In the genomic region with DNA sequence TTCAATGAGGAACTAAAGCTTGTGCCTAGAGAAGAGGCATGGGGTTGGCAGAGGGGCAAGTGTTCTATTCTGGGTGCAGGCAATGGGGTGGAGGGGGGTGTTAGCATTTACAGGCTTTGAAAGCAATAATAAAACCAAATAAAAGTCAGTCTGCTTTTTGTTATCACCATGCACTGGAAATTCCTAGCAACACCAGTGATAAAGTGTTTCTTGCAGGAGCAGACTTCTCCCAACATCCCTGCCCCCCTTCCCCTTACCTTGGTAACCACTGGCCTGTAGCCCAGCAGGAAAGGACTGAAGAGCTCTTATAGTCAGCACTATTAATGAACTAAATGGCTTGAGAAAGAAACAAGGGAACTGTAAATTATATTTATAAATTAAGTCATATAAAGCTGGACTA, we compare ENCODE assay signal across 12 cellular contexts.
A peak's percentile ranks its signal among the peaks of the same experiment; 100 is the strongest.
DNase-seq lines count a peak whose midpoint lies in the region; ATAC-seq, FAIRE-seq and TF ChIP-seq lines count a peak whose summit lies in the region.
"Had no signal": no experiment of that assay in that cellular context is flagged by ENCODE, and none has a peak within 500 bp of the region (broad histone marks: within the 10 kb centered on the region; RNA-seq: fewer than 3 reads in every experiment).

No MANE protein-coding gene starts in this region.

- FAIRE-seq in astrocyte (lab: Jason Lieb, UNC) = no peak

- H3K27ac ChIP-seq in astrocyte (ENCODE audit: low read depth, low read length) = no peak overlapping the region
- H3K27ac ChIP-seq in spleen = peak overlapping the region; percentile 8 to 79 (median 52)

- peaks cover 2% of the 10 kb centered on the region for H3K27me3 ChIP-seq in astrocyte (ENCODE audit: insufficient read depth, low read length)
- no peaks in the 10 kb centered on the region for H3K27me3 ChIP-seq in spleen (replicated peaks in 1 of 7)

- H2AFZ ChIP-seq in astrocyte (ENCODE audit: low read depth, low read length) = no peak overlapping the region

- POLR2A ChIA-PET in WTC11 (lab: Charles Lee) = interaction anchor here (0.5 kb wide), 1 partner anchor 257 kb away, joined by 3 read pairs; no protein-coding TSS in a partner anchor

- H3K9me3 Mint-ChIP-seq in astrocyte (ENCODE audit: unreplicated experiment) = peaks cover 2% of the 10 kb centered on the region
- no peaks in the 10 kb centered on the region for H3K9me3 Mint-ChIP-seq in activated T-helper 2 cell treated with anti-CD3 and anti-CD28 coated beads, Interferon-gamma antibody, Interleukin-2, Interleukin-4, amounts not matched to agents 10 μg/mL and 5 μg/mL and 100 μg/mL, durations not matched to agents 14 hours and 24 hours and 36 hours
- H3K9me3 Mint-ChIP-seq in WTC11 = no peaks in the 10 kb centered on the region
- H3K9me3 Mint-ChIP-seq: activated CD4-positive, alpha-beta memory T cell treated with anti-CD3 and anti-CD28 coated beads for 36 hours; endodermal cell; stimulated activated naive CD8-positive, alpha-beta T cell treated with anti-CD3 and anti-CD28 coated beads, Interleukin-15, Interleukin-2, amounts not matched to agents 100 ng/mL and 50 ng/mL, for 24 hours had no signal

- H3K27ac Mint-ChIP-seq in astrocyte (ENCODE audit: unreplicated experiment) = no peak overlapping the region
- no peak overlapping the region for H3K27ac Mint-ChIP-seq in activated T-helper 2 cell treated with anti-CD3 and anti-CD28 coated beads, Interferon-gamma antibody, Interleukin-2, Interleukin-4, amounts not matched to agents 10 μg/mL and 5 μg/mL and 100 μg/mL, durations not matched to agents 14 hours and 24 hours and 36 hours
- no peak overlapping the region for H3K27ac Mint-ChIP-seq in WTC11
- H3K27ac Mint-ChIP-seq: activated CD4-positive, alpha-beta memory T cell treated with anti-CD3 and anti-CD28 coated beads for 36 hours; endodermal cell had no signal

- no peak overlapping the region for H3K9ac ChIP-seq in astrocyte (ENCODE audit: low read length)

- H3K36me3 ChIP-seq in astrocyte (ENCODE audit: insufficient read depth, low read length) (no peaks in the 10 kb centered on the region), spleen (no peaks in the 10 kb centered on the region)

- H3K4me3 ChIP-seq in astrocyte (ENCODE audit: insufficient read depth, low read depth, low read length) = no peak overlapping the region
- no peak overlapping the region for H3K4me3 ChIP-seq in spleen

- H3K36me3 Mint-ChIP-seq in astrocyte (ENCODE audit: low read depth, unreplicated experiment) (no peaks in the 10 kb centered on the region), WTC11 (no peaks in the 10 kb centered on the region)
- H3K36me3 Mint-ChIP-seq in activated T-helper 2 cell treated with anti-CD3 and anti-CD28 coated beads, Interferon-gamma antibody, Interleukin-2, Interleukin-4, amounts not matched to agents 10 μg/mL and 5 μg/mL and 100 μg/mL, durations not matched to agents 14 hours and 24 hours and 36 hours (ENCODE audit: low read depth) = no peaks in the 10 kb centered on the region
- H3K36me3 Mint-ChIP-seq: activated CD4-positive, alpha-beta memory T cell treated with anti-CD3 and anti-CD28 coated beads for 36 hours had no signal

- no peaks in the 10 kb centered on the region for H3K79me2 ChIP-seq in astrocyte (ENCODE audit: insufficient read depth, low read length)

- H3K4me3 Mint-ChIP-seq in astrocyte (ENCODE audit: unreplicated experiment) (no peak overlapping the region), WTC11 (no peak overlapping the region)
- H3K4me3 Mint-ChIP-seq in activated T-helper 2 cell treated with anti-CD3 and anti-CD28 coated beads, Interferon-gamma antibody, Interleukin-2, Interleukin-4, amounts not matched to agents 10 μg/mL and 5 μg/mL and 100 μg/mL, durations not matched to agents 14 hours and 24 hours and 36 hours (ENCODE audit: low read depth) = no peak overlapping the region
- H3K4me3 Mint-ChIP-seq: activated CD4-positive, alpha-beta memory T cell treated with anti-CD3 and anti-CD28 coated beads for 36 hours; endodermal cell; stimulated activated naive CD8-positive, alpha-beta T cell treated with anti-CD3 and anti-CD28 coated beads, Interleukin-15, Interleukin-2, amounts not matched to agents 100 ng/mL and 50 ng/mL, for 24 hours had no signal

- TF ChIP-seq CTCF in astrocyte (IDR thresholded peaks at IDR 0.05; ENCODE audit: insufficient read depth, low read depth, low read length) (no peak), spleen (IDR thresholded peaks at IDR 0.05 in 8 of 11, conservative IDR thresholded peaks at IDR 0.05 in 3 of 11) (no peak), WTC11 (IDR thresholded peaks at IDR 0.05) (no peak)

- DNase-seq in astrocyte (ENCODE audit: low read depth) (peak; percentile 44), spleen (no peak), anterior cingulate cortex (lab: John Stamatoyannopoulos, UW) (no peak), WTC11 (ENCODE audit: low spot score) (no peak)
- no peak for DNase-seq in activated T-helper 2 cell treated with anti-CD3 and anti-CD28 coated beads, Interferon-gamma antibody, Interleukin-2, Interleukin-4, amounts not matched to agents 10 μg/mL and 5 μg/mL and 100 μg/mL, durations not matched to agents 14 hours and 24 hours and 36 hours (ENCODE audit: low spot score)
- DNase-seq: activated CD4-positive, alpha-beta memory T cell treated with anti-CD3 and anti-CD28 coated beads for 36 hours; endodermal cell; NCI-H524 treated with DMSO at 0.1 percent for 48 hours had no signal

- H3K9me3 ChIP-seq in astrocyte (ENCODE audit: insufficient read depth, low read depth, low read length) = no peaks in the 10 kb centered on the region
- no peaks in the 10 kb centered on the region for H3K9me3 ChIP-seq in spleen

- H4K20me1 ChIP-seq in astrocyte (ENCODE audit: insufficient read depth, low read length) = no peaks in the 10 kb centered on the region

- intact Hi-C loops in spleen (cut with DNase I; ENCODE audit: low total_unique reads) = no loop called here
- intact Hi-C loops in activated T-helper 2 cell treated with anti-CD3 and anti-CD28 coated beads, Interferon-gamma antibody, Interleukin-2, Interleukin-4, amounts not matched to agents 10 μg/mL and 5 μg/mL and 100 μg/mL, durations not matched to agents 14 hours and 24 hours and 36 hours (cut with micrococcal nuclease) = loop anchor here (5.0 kb wide), 1 partner anchor 41 kb away; no protein-coding TSS in a partner anchor

- CTCF ChIA-PET in WTC11 (lab: Charles Lee) = interaction anchor here (0.7 to 1.7 kb wide), 2 partner anchors 40 to 65 kb away, joined by 3 to 5 read pairs; partner anchors contain the start of gene SESN3

- peak; percentile 23 for ATAC-seq in GM19395 (IDR thresholded peaks at IDR 0.05; ENCODE audit: unreplicated experiment)
- ATAC-seq in HG03342 (IDR thresholded peaks at IDR 0.05; ENCODE audit: unreplicated experiment) = peak; percentile 10
- ATAC-seq in HG03045 (IDR thresholded peaks at IDR 0.05; ENCODE audit: unreplicated experiment) = no peak
- no peak for ATAC-seq in WTC11

- H3K4me1 Mint-ChIP-seq in astrocyte (ENCODE audit: low read depth, unreplicated experiment) = peaks cover 25% of the 10 kb centered on the region
- H3K4me1 Mint-ChIP-seq in activated T-helper 2 cell treated with anti-CD3 and anti-CD28 coated beads, Interferon-gamma antibody, Interleukin-2, Interleukin-4, amounts not matched to agents 10 μg/mL and 5 μg/mL and 100 μg/mL, durations not matched to agents 14 hours and 24 hours and 36 hours (ENCODE audit: low read depth) = peaks cover 23% of the 10 kb centered on the region
- peaks cover 72% of the 10 kb centered on the region for H3K4me1 Mint-ChIP-seq in WTC11

- H3K27me3 Mint-ChIP-seq in astrocyte (ENCODE audit: low read depth, unreplicated experiment) (peaks cover 6% of the 10 kb centered on the region), WTC11 (ENCODE audit: low read depth) (no peaks in the 10 kb centered on the region)
- H3K27me3 Mint-ChIP-seq in activated T-helper 2 cell treated with anti-CD3 and anti-CD28 coated beads, Interferon-gamma antibody, Interleukin-2, Interleukin-4, amounts not matched to agents 10 μg/mL and 5 μg/mL and 100 μg/mL, durations not matched to agents 14 hours and 24 hours and 36 hours (ENCODE audit: low read depth) = peaks cover 3% of the 10 kb centered on the region
- H3K27me3 Mint-ChIP-seq: activated CD4-positive, alpha-beta memory T cell treated with anti-CD3 and anti-CD28 coated beads for 36 hours; stimulated activated naive CD8-positive, alpha-beta T cell treated with anti-CD3 and anti-CD28 coated beads, Interleukin-15, Interleukin-2, amounts not matched to agents 100 ng/mL and 50 ng/mL, for 24 hours had no signal

- H3K4me1 ChIP-seq in astrocyte (ENCODE audit: insufficient read depth, low read length) (no peaks in the 10 kb centered on the region), spleen (peaks cover 16 to 52% (median 25%) of the 10 kb centered on the region in 6 donors)

- H3K4me2 ChIP-seq in astrocyte (ENCODE audit: low read length) = no peak overlapping the region

- no peak for TF ChIP-seq POLR2A in spleen (IDR thresholded peaks at IDR 0.05)

TF ChIP-seq in WTC11, 78 proteins besides CTCF, POLR2A, EP300 and RAD21 (continues in another document):
- TF ChIP-seq, protein P1, sequence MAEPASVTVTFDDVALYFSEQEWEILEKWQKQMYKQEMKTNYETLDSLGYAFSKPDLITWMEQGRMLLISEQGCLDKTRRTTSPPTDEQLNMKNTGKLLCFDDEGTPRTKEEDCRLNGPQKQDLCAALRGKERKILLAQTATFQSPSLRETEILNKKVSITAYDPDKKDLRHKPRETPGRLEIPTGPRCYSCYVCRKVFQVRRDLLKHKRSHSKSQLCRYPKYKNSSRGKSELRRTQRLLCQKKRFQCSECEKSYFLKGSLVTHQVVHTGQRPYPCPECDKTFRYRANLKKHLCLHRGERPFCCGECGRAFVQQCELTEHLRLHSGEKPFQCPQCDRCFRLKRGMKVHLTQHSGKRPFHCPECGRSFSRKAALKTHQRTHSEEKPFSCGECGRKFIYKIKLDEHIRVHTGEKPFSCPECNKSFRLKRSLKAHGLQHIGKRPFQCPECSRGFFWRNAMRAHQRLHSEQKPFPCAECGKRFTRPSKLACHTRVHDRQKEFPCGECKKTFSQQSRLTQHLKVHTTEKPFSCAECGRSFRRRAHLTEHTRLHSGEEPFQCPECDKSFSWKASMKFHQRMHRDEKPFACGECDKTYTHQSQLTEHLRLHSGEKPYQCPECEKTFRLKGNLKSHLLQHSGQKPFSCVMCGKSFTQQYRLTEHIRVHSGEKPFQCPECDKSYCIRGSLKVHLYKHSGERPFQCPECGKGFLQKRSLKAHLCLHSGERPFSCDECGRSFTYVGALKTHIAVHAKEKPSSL (CRISPR knock-in tag; conservative IDR thresholded peaks at IDR 0.05) = no peak
- TF ChIP-seq, protein P2, sequence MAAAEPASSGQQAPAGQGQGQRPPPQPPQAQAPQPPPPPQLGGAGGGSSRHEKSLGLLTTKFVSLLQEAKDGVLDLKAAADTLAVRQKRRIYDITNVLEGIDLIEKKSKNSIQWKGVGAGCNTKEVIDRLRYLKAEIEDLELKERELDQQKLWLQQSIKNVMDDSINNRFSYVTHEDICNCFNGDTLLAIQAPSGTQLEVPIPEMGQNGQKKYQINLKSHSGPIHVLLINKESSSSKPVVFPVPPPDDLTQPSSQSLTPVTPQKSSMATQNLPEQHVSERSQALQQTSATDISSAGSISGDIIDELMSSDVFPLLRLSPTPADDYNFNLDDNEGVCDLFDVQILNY (CRISPR knock-in tag; IDR thresholded peaks at IDR 0.05) = no peak
- TF ChIP-seq JAZF1 (CRISPR knock-in tag; IDR thresholded peaks at IDR 0.05) (no peak), FOXJ3 (CRISPR knock-in tag; IDR thresholded peaks at IDR 0.05; ENCODE audit: borderline replicate concordance) (no peak)

Comparison
In these comparisons a context has a peak if more than half of its experiments do, and no peak if none do; other contexts are left out.
1. ATAC-seq: peak in GM19395 (single experiment) and HG03342 (single experiment); none in HG03045 (single experiment) and WTC11 (single experiment).